7 cellular contexts compared by ENCODE assay signal in the genomic region with DNA sequence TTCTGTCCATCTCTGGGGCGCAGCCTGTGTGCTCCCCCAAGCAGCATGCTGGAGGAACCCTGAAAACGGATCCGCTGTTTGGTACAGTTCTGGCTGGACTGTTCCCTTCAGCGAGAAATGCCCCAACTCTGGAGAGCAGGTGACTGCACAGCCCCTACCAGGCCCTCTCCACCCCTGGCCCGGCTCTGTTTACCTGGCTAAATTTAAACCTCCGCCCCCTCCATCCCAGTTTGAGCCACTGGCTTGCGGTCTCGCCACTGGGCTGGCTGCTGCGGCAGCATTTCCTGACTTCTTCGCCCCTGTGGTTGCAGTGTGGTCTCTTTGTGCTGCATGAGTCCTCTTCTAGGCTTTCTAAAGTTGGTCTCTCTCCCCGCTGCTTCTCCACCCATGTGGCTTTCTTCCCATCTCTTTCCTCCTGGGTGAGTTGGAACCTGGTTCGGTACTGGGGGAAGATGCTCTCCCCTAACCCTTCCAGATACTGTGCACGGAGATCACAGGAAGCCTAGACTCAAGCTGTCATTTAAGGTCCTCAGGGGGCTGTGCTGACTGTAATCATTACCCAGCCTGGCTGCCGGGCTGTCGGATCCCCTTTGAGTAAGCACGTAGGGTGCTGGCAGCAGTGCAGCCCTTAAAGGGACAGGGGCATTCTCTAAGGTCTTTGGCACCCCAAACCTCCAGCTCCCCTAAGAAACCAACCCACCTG.
DNase-seq lines count a peak whose midpoint lies in the region; ATAC-seq lines count a peak whose summit lies in the region.

No MANE protein-coding gene starts in this region.

- ATAC-seq in GM18502 (IDR thresholded peaks at IDR 0.05; ENCODE audit: poor library complexity, unreplicated experiment) (peak; percentile 50), GM21529 (IDR thresholded peaks at IDR 0.05; ENCODE audit: unreplicated experiment) (peak; percentile 45)

- H3K27ac ChIP-seq in Karpas-422 (ENCODE audit: low read length) (no peak overlapping the region), rectal smooth muscle tissue (ENCODE audit: low read depth, low read length) (no peak overlapping the region)

- peak overlapping the region; percentile 77 for H2AFZ ChIP-seq in Karpas-422 (ENCODE audit: low read length)

- H3K4me2 ChIP-seq in Karpas-422 (ENCODE audit: low read depth, low read length, poor library complexity, severe bottlenecking): peak overlapping the region; percentile 89

- H3K9me2 ChIP-seq in Karpas-422 (replicated peaks; ENCODE audit: insufficient read depth, low read length): no peaks in the 10 kb centered on the region

- no peaks in the 10 kb centered on the region for H3K79me2 ChIP-seq in Karpas-422 (ENCODE audit: low read length)

- no peaks in the 10 kb centered on the region for H3K27me3 ChIP-seq in Karpas-422 (ENCODE audit: low read length)
- peaks cover 11% of the 10 kb centered on the region for H3K27me3 ChIP-seq in rectal smooth muscle tissue (ENCODE audit: control insufficient read depth, insufficient read depth, low read length)

- H3K4me3 ChIP-seq in Karpas-422 (ENCODE audit: low read length) (peak overlapping the region; percentile 70), rectal smooth muscle tissue (ENCODE audit: low read length) (peak overlapping the region; percentile 9)

- H3K4me1 ChIP-seq in Karpas-422 (ENCODE audit: low read length): peaks cover 34% of the 10 kb centered on the region
- H3K4me1 ChIP-seq in rectal smooth muscle tissue (ENCODE audit: control insufficient read depth, insufficient read depth, low read length): no peaks in the 10 kb centered on the region

- H4K20me1 ChIP-seq in Karpas-422 (ENCODE audit: insufficient read depth, low read depth, low read length): no peaks in the 10 kb centered on the region

- no peaks in the 10 kb centered on the region for H3K36me3 ChIP-seq in Karpas-422 (ENCODE audit: insufficient read depth, low read length)
- H3K36me3 ChIP-seq in rectal smooth muscle tissue (ENCODE audit: control insufficient read depth, insufficient read depth, low read length): no peaks in the 10 kb centered on the region

- no peaks in the 10 kb centered on the region for H3K9me3 ChIP-seq in Karpas-422 (ENCODE audit: low read length)

- H3K9ac ChIP-seq in Karpas-422 (ENCODE audit: low read length) (peak overlapping the region; percentile 67), rectal smooth muscle tissue (ENCODE audit: low read length) (no peak overlapping the region)

- DNase-seq in Karpas-422: peak; percentile 78
- DNase-seq in activated naive CD4-positive, alpha-beta T cell treated with anti-CD3 and anti-CD28 coated beads, Interleukin-2, amount 50 U/mL, for 16 hours: peak; percentile 42
- no peak for DNase-seq in NCI-H226
- DNase-seq in iPS-NIHi7 (ENCODE audit: extremely low spot score): no peak

Comparison
In these comparisons a context has a peak if more than half of its experiments do, and no peak if none do; other contexts are left out.
1. DNase-seq: peak in Karpas-422 (single experiment) and activated naive CD4-positive, alpha-beta T cell treated with anti-CD3 and anti-CD28 coated beads, Interleukin-2, amount 50 U/mL, for 16 hours (single experiment); none in NCI-H226 (single experiment) and iPS-NIHi7 (single experiment).